ENCODE assay signal across 1 cellular context in genomic region chr1:151540982-151541377, GRCh38.
TF ChIP-seq lines count a peak whose summit lies in the region.

No MANE protein-coding gene starts in this region.

TF ChIP-seq in IMR-90, 13 proteins besides CTCF, POLR2A, EP300 and RAD21 (continued from another document):
- TF ChIP-seq ELK1 (IDR thresholded peaks at IDR 0.05; ENCODE audit: borderline replicate concordance, low read depth, low read length) (no peak), USF2 (IDR thresholded peaks at IDR 0.05; ENCODE audit: low read depth, low read length) (no peak), SMC3 (IDR thresholded peaks at IDR 0.05; ENCODE audit: low read depth, low read length) (no peak), MXI1 (IDR thresholded peaks at IDR 0.05; ENCODE audit: borderline replicate concordance, low read depth, low read length) (no peak), MAFK (IDR thresholded peaks at IDR 0.05; ENCODE audit: low read depth, low read length) (no peak), CEBPB (IDR thresholded peaks at IDR 0.05; ENCODE audit: low read depth, low read length) (no peak), BHLHE40 (IDR thresholded peaks at IDR 0.05; ENCODE audit: low read depth, low read length) (no peak), CHD1 (IDR thresholded peaks at IDR 0.05; ENCODE audit: low read depth, low read length) (no peak), FOS (IDR thresholded peaks at IDR 0.05; ENCODE audit: low read depth, low read length) (no peak), RCOR1 (IDR thresholded peaks at IDR 0.05; ENCODE audit: insufficient replicate concordance, low read length) (no peak)
TF ChIP-seq in IMR-90: peak in this region for 0.
